3 cellular contexts compared by ENCODE assay signal in the genomic region with DNA sequence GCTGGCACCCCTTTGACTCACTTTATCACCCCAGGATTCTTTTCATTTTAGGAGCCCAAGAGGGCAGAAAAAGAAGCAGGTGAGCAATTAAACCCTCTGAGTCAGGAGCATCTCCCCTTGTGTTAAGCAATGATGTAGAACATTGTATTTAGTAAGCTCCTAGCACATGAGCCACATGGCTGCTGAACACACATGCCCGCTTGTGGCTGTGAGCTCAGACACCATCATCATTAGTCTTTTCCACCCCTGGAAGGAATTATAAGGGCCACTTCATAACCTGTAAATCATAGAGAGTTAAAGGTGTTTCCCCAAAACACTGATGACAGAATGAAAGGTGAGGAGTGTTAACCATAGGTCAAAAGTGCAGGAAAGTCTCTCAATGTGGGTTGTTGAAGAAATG. TPM values are rescaled to one million over a fixed set of nuclear protein-coding genes. Genes with fewer than 3 reads are reported as not detected.
"Had no signal": no experiment of that assay in that cellular context is flagged by ENCODE, and none has a peak within 500 bp of the region (broad histone marks: within the 10 kb centered on the region; RNA-seq: fewer than 3 reads in every experiment).

No MANE protein-coding gene starts in this region.

RNA-seq across cellular contexts. Expression of a gene that starts 37.2 kb away (rescaled TPM):
- total RNA-seq: LHCN-M2, M059J, MCF 10A had no signal
